ENCODE assay signal across 34 cellular contexts in genomic region chr22:30114356-30114755, GRCh38. TPM values are rescaled to one million over a fixed set of nuclear protein-coding genes. Genes with fewer than 3 reads are reported as not detected.
"Had no signal": no experiment of that assay in that cellular context is flagged by ENCODE, and none has a peak within 500 bp of the region (broad histone marks: within the 10 kb centered on the region; RNA-seq: fewer than 3 reads in every experiment).

No MANE protein-coding gene starts in this region.

- H3K27me3 ChIP-seq: brain microvascular endothelial cell, cardiac muscle cell, MG63, Peyer's patch, SJSA1 had no signal

- H3K4me3 ChIP-seq: cardiac muscle cell, MG63, Peyer's patch, SJSA1 had no signal

- ATAC-seq: activated CD8-positive, alpha-beta memory T cell treated with anti-CD3 and anti-CD28 coated beads, Interleukin-2, amount 10 ng/mL, durations not matched to agents 7 days and 5 days; activated naive CD4-positive, alpha-beta T cell treated with anti-CD3 and anti-CD28 coated beads, Interleukin-2, amount 50 U/mL, for 72 hours; activated naive CD8-positive, alpha-beta T cell treated with anti-CD3 and anti-CD28 coated beads, Interleukin-2, amount 50 U/mL, for 24 hours; SK-N-SH treated with all-trans-retinoic acid at 6 μM for 48 hours had no signal

- H3K4me3 Mint-ChIP-seq: activated B cell treated with CpG ODN at 0.5 μM for 24 hours; activated CD4-positive, alpha-beta T cell treated with anti-CD3 and anti-CD28 coated beads, Interleukin-2, amount 10 ng/mL, durations not matched to agents 24 days and 14 days; activated CD8-positive, alpha-beta memory T cell treated with anti-CD3 and anti-CD28 coated beads, Interleukin-2, amount 10 ng/mL, durations not matched to agents 7 days and 5 days; activated naive CD8-positive, alpha-beta T cell treated with anti-CD3 and anti-CD28 coated beads, Interleukin-2, amount 50 U/mL, for 24 hours; activated T-cell treated with anti-CD3 and anti-CD28 coated beads, Interleukin-2, amount 50 U/mL, for 24 hours; activated T-helper 1 cell treated with anti-CD3 and anti-CD28 coated beads, Interleukin-12 subunit alpha, Interleukin-12 subunit beta, Interleukin-2, Interleukin-4 antibody, amounts not matched to agents 30 ng/mL and 10 ng/mL and 1 ng/mL, durations not matched to agents 14 hours and 24 hours and 36 hours had no signal

- H3K27ac Mint-ChIP-seq: activated B cell treated with CpG ODN at 0.5 μM for 24 hours; activated CD8-positive, alpha-beta memory T cell treated with anti-CD3 and anti-CD28 coated beads, Interleukin-2, amount 10 ng/mL, durations not matched to agents 7 days and 5 days; activated naive CD4-positive, alpha-beta T cell treated with anti-CD3 and anti-CD28 coated beads, Interleukin-2, amount 50 U/mL, for 72 hours; activated T-cell treated with anti-CD3 and anti-CD28 coated beads, Interleukin-2, amount 50 U/mL, for 24 hours; activated T-helper 1 cell treated with anti-CD3 and anti-CD28 coated beads, Interleukin-12 subunit alpha, Interleukin-12 subunit beta, Interleukin-2, Interleukin-4 antibody, amounts not matched to agents 30 ng/mL and 10 ng/mL and 1 ng/mL, durations not matched to agents 14 hours and 24 hours and 36 hours had no signal

- H3K9me3 Mint-ChIP-seq: activated B cell treated with CpG ODN at 0.5 μM for 24 hours; activated naive CD8-positive, alpha-beta T cell treated with anti-CD3 and anti-CD28 coated beads, Interleukin-2, amount 50 U/mL, for 24 hours; activated T-cell treated with anti-CD3 and anti-CD28 coated beads, Interleukin-2, amount 50 U/mL, for 24 hours; activated T-helper 1 cell treated with anti-CD3 and anti-CD28 coated beads, Interleukin-12 subunit alpha, Interleukin-12 subunit beta, Interleukin-2, Interleukin-4 antibody, amounts not matched to agents 30 ng/mL and 10 ng/mL and 1 ng/mL, durations not matched to agents 14 hours and 24 hours and 36 hours had no signal

- H3K9me3 ChIP-seq: MG63, Peyer's patch, SJSA1 had no signal

- DNase-seq: activated B cell treated with CpG ODN at 0.5 μM for 24 hours; activated CD4-positive, alpha-beta T cell treated with anti-CD3 and anti-CD28 coated beads for 1 hour; activated CD4-positive, alpha-beta T cell treated with anti-CD3 and anti-CD28 coated beads, Interleukin-2, amount 10 ng/mL, durations not matched to agents 24 days and 14 days; activated CD4-positive, alpha-beta T cell treated with anti-CD3 and anti-CD28 coated beads, Interleukin-2, amount 50 U/mL, for 48 hours; activated CD8-positive, alpha-beta memory T cell treated with anti-CD3 and anti-CD28 coated beads, Interleukin-2, amount 10 ng/mL, durations not matched to agents 7 days and 5 days; activated effector memory CD4-positive, alpha-beta T cell treated with anti-CD3 and anti-CD28 coated beads, Interleukin-2, amount 50 U/mL, for 16 hours; activated naive CD4-positive, alpha-beta T cell treated with Interleukin-2 at 50 U/mL for 16 hours; activated naive CD8-positive, alpha-beta T cell treated with anti-CD3 and anti-CD28 coated beads, Interleukin-2, amount 50 U/mL, for 24 hours; activated T-cell treated with anti-CD3 and anti-CD28 coated beads, Interleukin-2, amount 50 U/mL, for 24 hours; amygdala; brain microvascular endothelial cell; MG63; MV-4-11; NCI-H1092 treated with DMSO at 0.1 percent for 48 hours; NCI-H1417 treated with DMSO at 0.1 percent for 48 hours; NCI-H1694; NCI-H2029; NCI-H2107; NCI-H2171 treated with DMSO at 0.1 percent for 48 hours; NCI-H226; NCI-H510A; NCI-H526 treated with DMSO at 0.1 percent for 48 hours; NCI-H82; Peyer's patch; SHP77; SW 1271; T1000 had no signal

- H3K36me3 ChIP-seq: brain microvascular endothelial cell, cardiac muscle cell, MG63, Peyer's patch, SJSA1 had no signal

- H3K27ac ChIP-seq: brain microvascular endothelial cell, cardiac muscle cell, Peyer's patch, SJSA1 had no signal

- H3K4me1 ChIP-seq: Peyer's patch had no signal

- H3K4me1 Mint-ChIP-seq: activated B cell treated with CpG ODN at 0.5 μM for 24 hours had no signal

- H3K27me3 Mint-ChIP-seq: activated CD4-positive, alpha-beta T cell treated with anti-CD3 and anti-CD28 coated beads, Interleukin-2, amount 10 ng/mL, durations not matched to agents 24 days and 14 days; activated CD8-positive, alpha-beta memory T cell treated with anti-CD3 and anti-CD28 coated beads, Interleukin-2, amount 10 ng/mL, durations not matched to agents 7 days and 5 days; activated naive CD8-positive, alpha-beta T cell treated with anti-CD3 and anti-CD28 coated beads, Interleukin-2, amount 50 U/mL, for 24 hours; activated T-cell treated with anti-CD3 and anti-CD28 coated beads, Interleukin-2, amount 50 U/mL, for 24 hours had no signal

RNA-seq across cellular contexts. Expression of gene HORMAD2, which starts 34.1 kb away (rescaled TPM):
- total RNA-seq: activated B cell treated with CpG ODN at 0.5 μM for 24 hours; activated CD4-positive, alpha-beta T cell treated with anti-CD3 and anti-CD28 coated beads, Interleukin-2, amount 10 ng/mL, durations not matched to agents 24 days and 14 days; cardiac muscle cell; OCI-LY7; Peyer's patch; SJSA1; T-helper 1 cell treated with Interleukin-12 subunit alpha and Interleukin-12 subunit beta and Interleukin-4 antibody, amounts not matched to agents 30 ng/mL and 1 ng/mL, for 36 hours had no signal
